ENCODE assay signal across 11 cellular contexts in genomic region chr2:143575340-143575739, GRCh38.
DNase-seq lines count a peak whose midpoint lies in the region; ATAC-seq and TF ChIP-seq lines count a peak whose summit lies in the region.
"Had no signal": no experiment of that assay in that cellular context is flagged by ENCODE, and none has a peak within 500 bp of the region (broad histone marks: within the 10 kb centered on the region; RNA-seq: fewer than 3 reads in every experiment).

No MANE protein-coding gene starts in this region.

- H3K36me3 ChIP-seq in NT2/D1 (ENCODE audit: insufficient read depth, insufficient read length, low read length) = no peaks in the 10 kb centered on the region

- ATAC-seq in stimulated activated effector memory CD8-positive, alpha-beta T cell treated with anti-CD3 and anti-CD28 coated beads, Interleukin-12 subunit alpha, Interleukin-12 subunit beta, amount 100 ng/mL, for 72 hours = no peak
- ATAC-seq: naive thymus-derived CD4-positive, alpha-beta T cell had no signal

- DNase-seq in SIG-M5 treated with dmso at 0.1 percent for 504 hours (lab: John Stamatoyannopoulos, UW; ENCODE audit: unreplicated experiment) = peak; percentile 17
- no peak for DNase-seq in SIG-M5 (lab: John Stamatoyannopoulos, UW)
- DNase-seq in NT2/D1 (ENCODE audit: low read depth, low spot score) = peak; percentile 27
- DNase-seq in epithelial cell of esophagus (ENCODE audit: low read depth) = peak; percentile 35
- no peak for DNase-seq in stimulated activated effector memory CD8-positive, alpha-beta T cell treated with anti-CD3 and anti-CD28 coated beads, Interleukin-12 subunit alpha, Interleukin-12 subunit beta, amount 100 ng/mL, for 72 hours (ENCODE audit: low spot score in 2 of 2)
- DNase-seq in GDM1 (lab: John Stamatoyannopoulos, UW) = no peak
- no peak for DNase-seq in NCI-H524 treated with DMSO at 0.1 percent for 48 hours (lab: John Stamatoyannopoulos, UW)
- DNase-seq in central memory CD4-positive, alpha-beta T cell = no peak
- DNase-seq: activated CD4-positive, CD25-positive, alpha-beta regulatory T cell; CD4-positive, alpha-beta memory T cell; naive thymus-derived CD4-positive, alpha-beta T cell had no signal

- H3K27me3 ChIP-seq in NT2/D1 (ENCODE audit: insufficient read depth, insufficient read length) = no peaks in the 10 kb centered on the region

- peak overlapping the region; percentile 2 for H3K27ac Mint-ChIP-seq in stimulated activated effector memory CD8-positive, alpha-beta T cell treated with anti-CD3 and anti-CD28 coated beads, Interleukin-12 subunit alpha, Interleukin-12 subunit beta, amount 100 ng/mL, for 72 hours

- no peaks in the 10 kb centered on the region for H3K9me3 Mint-ChIP-seq in stimulated activated effector memory CD8-positive, alpha-beta T cell treated with anti-CD3 and anti-CD28 coated beads, Interleukin-12 subunit alpha, Interleukin-12 subunit beta, amount 100 ng/mL, for 72 hours
- H3K9me3 Mint-ChIP-seq: CD4-positive, alpha-beta memory T cell had no signal

- H3K4me1 ChIP-seq in NT2/D1 (ENCODE audit: insufficient read depth, insufficient read length) = no peaks in the 10 kb centered on the region

- H3K4me3 ChIP-seq in NT2/D1 (ENCODE audit: insufficient read length, low read depth) (no peak overlapping the region), epithelial cell of esophagus (ENCODE audit: low read length) (no peak overlapping the region)

- peaks cover 14% of the 10 kb centered on the region for H3K4me1 Mint-ChIP-seq in stimulated activated effector memory CD8-positive, alpha-beta T cell treated with anti-CD3 and anti-CD28 coated beads, Interleukin-12 subunit alpha, Interleukin-12 subunit beta, amount 100 ng/mL, for 72 hours

- H3K9ac ChIP-seq in NT2/D1 (ENCODE audit: insufficient read length, low read depth) = no peak overlapping the region

- H3K9me3 ChIP-seq in NT2/D1 (ENCODE audit: insufficient read depth, low read length) = no peaks in the 10 kb centered on the region

- no peak overlapping the region for H3K4me3 Mint-ChIP-seq in stimulated activated effector memory CD8-positive, alpha-beta T cell treated with anti-CD3 and anti-CD28 coated beads, Interleukin-12 subunit alpha, Interleukin-12 subunit beta, amount 100 ng/mL, for 72 hours
- H3K4me3 Mint-ChIP-seq: naive thymus-derived CD4-positive, alpha-beta T cell had no signal

- no peaks in the 10 kb centered on the region for H3K36me3 Mint-ChIP-seq in stimulated activated effector memory CD8-positive, alpha-beta T cell treated with anti-CD3 and anti-CD28 coated beads, Interleukin-12 subunit alpha, Interleukin-12 subunit beta, amount 100 ng/mL, for 72 hours

- TF ChIP-seq CTCF in epithelial cell of esophagus (IDR thresholded peaks at IDR 0.05; ENCODE audit: insufficient read depth, low read depth, low read length, missing control alignments) = peak; percentile 65

Comparison
In these comparisons a context has a peak if more than half of its experiments do, and no peak if none do; other contexts are left out.
1. DNase-seq: peak in SIG-M5 treated with dmso at 0.1 percent for 504 hours (single experiment), NT2/D1 (single experiment) and epithelial cell of esophagus (single experiment); none in SIG-M5 (single experiment), stimulated activated effector memory CD8-positive, alpha-beta T cell treated with anti-CD3 and anti-CD28 coated beads, Interleukin-12 subunit alpha, Interleukin-12 subunit beta, amount 100 ng/mL, for 72 hours (0 of 2), GDM1 (single experiment), NCI-H524 treated with DMSO at 0.1 percent for 48 hours (single experiment) and central memory CD4-positive, alpha-beta T cell (single experiment).